In the genomic region with DNA sequence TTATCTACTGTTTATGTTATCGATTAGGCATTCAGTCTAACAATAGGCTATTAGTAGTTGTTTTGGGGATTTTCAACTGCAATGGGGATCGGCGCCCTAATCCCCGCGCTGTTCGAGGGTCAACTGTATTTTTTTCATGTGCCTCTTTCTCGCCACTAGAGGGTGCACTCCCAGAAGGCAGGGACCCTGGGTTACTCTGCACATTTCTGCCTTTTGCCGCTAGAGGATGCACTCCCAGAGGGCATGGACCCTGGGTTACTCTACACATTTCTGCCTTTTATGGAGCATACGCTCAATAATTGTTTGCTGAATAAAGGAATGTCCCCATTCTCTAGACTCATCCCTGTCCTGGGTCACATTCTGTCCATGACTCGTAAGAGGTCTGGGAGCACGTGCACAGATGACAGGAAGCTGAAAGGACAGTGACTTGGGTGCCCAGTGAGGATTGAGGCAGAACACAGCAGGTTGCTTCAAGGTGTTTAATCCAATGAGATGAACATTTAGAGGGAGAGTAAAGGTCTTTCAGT, we compare ENCODE assay signal across 8 cellular contexts. TPM values are rescaled to one million over a fixed set of nuclear protein-coding genes. Genes with fewer than 3 reads are reported as not detected.
DNase-seq lines count a peak whose midpoint lies in the region; ATAC-seq, FAIRE-seq and TF ChIP-seq lines count a peak whose summit lies in the region.

No MANE protein-coding gene starts in this region.

- no peak overlapping the region for H3K27ac ChIP-seq in astrocyte (ENCODE audit: low read depth, low read length)

- peaks cover 18% of the 10 kb centered on the region for H3K9me3 Mint-ChIP-seq in astrocyte (ENCODE audit: unreplicated experiment)

- ATAC-seq in GM21526 (IDR thresholded peaks at IDR 0.05; ENCODE audit: low FRiP score, unreplicated experiment) (peak; percentile 77), HG03025 (IDR thresholded peaks at IDR 0.05; ENCODE audit: low FRiP score, unreplicated experiment) (no peak)

- CTCF ChIA-PET in BJ (lab: Yijun Ruan, JAX), result interaction anchor here (0.7 to 7.1 kb wide), 45 partner anchors 9 to 320 kb away, joined by 3 to 144 read pairs (median 6); partner anchors contain the start of gene OR2S2

- no peaks in the 10 kb centered on the region for H3K79me2 ChIP-seq in astrocyte (ENCODE audit: insufficient read depth, low read length)

- H3K36me3 Mint-ChIP-seq in astrocyte (ENCODE audit: low read depth, unreplicated experiment), result no peaks in the 10 kb centered on the region

- no peak overlapping the region for H3K4me3 Mint-ChIP-seq in astrocyte (ENCODE audit: unreplicated experiment)

- FAIRE-seq in astrocyte (lab: Jason Lieb, UNC), result no peak

- H3K36me3 ChIP-seq in BJ (ENCODE audit: control insufficient read depth, insufficient read depth, low read length), result no peaks in the 10 kb centered on the region
- no peaks in the 10 kb centered on the region for H3K36me3 ChIP-seq in astrocyte (ENCODE audit: insufficient read depth, low read length)

- H3K4me2 ChIP-seq in astrocyte (ENCODE audit: low read length), result peak overlapping the region; percentile 29

- H3K27me3 ChIP-seq in BJ (ENCODE audit: control insufficient read depth, insufficient read depth, low read length) (peaks cover 1% of the 10 kb centered on the region), astrocyte (ENCODE audit: insufficient read depth, low read length) (peaks cover 21% of the 10 kb centered on the region)

- H3K9me3 ChIP-seq in astrocyte (ENCODE audit: insufficient read depth, low read depth, low read length), result peaks cover 11% of the 10 kb centered on the region

- no peak for DNase-seq in BJ (ENCODE audit: low read depth)
- peak; percentile 41 for DNase-seq in NCI-H146 treated with DMSO at 0.1 percent for 48 hours (lab: John Stamatoyannopoulos, UW; ENCODE audit: unreplicated experiment)
- DNase-seq in T1000 (lab: John Stamatoyannopoulos, UW), result peak; percentile 5
- no peak for DNase-seq in astrocyte (ENCODE audit: low read depth)
- peak in 32 of 51 donors; percentile 1 to 65 (median 14) for DNase-seq in hypothalamus (lab: John Stamatoyannopoulos, UW)
- DNase-seq in stimulated activated CD4-positive, alpha-beta T cell treated with anti-CD3 and anti-CD28 coated beads, Interleukin-15, amount 100 ng/mL, for 1 hour (ENCODE audit: low read depth in 1 of 2, low spot score in 1 of 2), result peak; percentile 24 to 27

- no peak overlapping the region for H2AFZ ChIP-seq in astrocyte (ENCODE audit: low read depth, low read length)

- peaks cover 4% of the 10 kb centered on the region for H3K4me1 Mint-ChIP-seq in astrocyte (ENCODE audit: low read depth, unreplicated experiment)

- TF ChIP-seq CTCF in BJ (IDR thresholded peaks at IDR 0.05; ENCODE audit: insufficient read depth, low read depth, low read length) (peak; percentile 100), astrocyte (IDR thresholded peaks at IDR 0.05; ENCODE audit: insufficient read depth, low read depth, low read length) (peak; percentile 99)

- H3K9ac ChIP-seq in astrocyte (ENCODE audit: low read length), result no peak overlapping the region

- POLR2A ChIA-PET in BJ (lab: Charles Lee), result interaction anchor here (0.5 to 0.6 kb wide), 2 partner anchors 46 to 64 kb away, joined by 3 to 8 read pairs; no protein-coding TSS in a partner anchor

- no peaks in the 10 kb centered on the region for H4K20me1 ChIP-seq in astrocyte (ENCODE audit: insufficient read depth, low read length)

- H3K27me3 Mint-ChIP-seq in astrocyte (ENCODE audit: low read depth, unreplicated experiment), result peaks cover 55% of the 10 kb centered on the region

- H3K4me3 ChIP-seq in BJ (ENCODE audit: low read depth, low read length) (no peak overlapping the region), astrocyte (ENCODE audit: insufficient read depth, low read depth, low read length) (no peak overlapping the region)

- H3K4me1 ChIP-seq in astrocyte (ENCODE audit: insufficient read depth, low read length), result no peaks in the 10 kb centered on the region

- H3K27ac Mint-ChIP-seq in astrocyte (ENCODE audit: unreplicated experiment), result no peak overlapping the region

RNA-seq across cellular contexts. Expression of gene RECK, which starts 27.9 kb away (rescaled TPM):
- polyA plus RNA-seq in BJ (2011; rRNA removed), result 59.8 and 72.8 TPM in 2 replicates
- polyA minus RNA-seq in BJ (2011; rRNA and poly(A)+ RNA removed), result 30.5 and 34.5 TPM in 2 replicates
- 21.6 and 25.1 TPM in 2 replicates for total RNA-seq in astrocyte

RNA-seq across cellular contexts. Expression of gene OR2S2, which starts 50.9 kb away (rescaled TPM):
- 0.33 and 0.53 TPM in 2 replicates for polyA plus RNA-seq in BJ (2011; rRNA removed)
- 1.1 and 2.0 TPM in 2 replicates for polyA minus RNA-seq in BJ (2011; rRNA and poly(A)+ RNA removed)
- total RNA-seq in astrocyte, result not detected in 2 replicates

Comparison
In these comparisons a context has a peak if more than half of its experiments do, and no peak if none do; other contexts are left out.
1. DNase-seq: peak in NCI-H146 treated with DMSO at 0.1 percent for 48 hours (single experiment), T1000 (single experiment), hypothalamus (32 of 51) and stimulated activated CD4-positive, alpha-beta T cell treated with anti-CD3 and anti-CD28 coated beads, Interleukin-15, amount 100 ng/mL, for 1 hour (2 of 2); none in BJ (single experiment) and astrocyte (single experiment).